ENCODE assay signal across 1 cellular context in the genomic region with DNA sequence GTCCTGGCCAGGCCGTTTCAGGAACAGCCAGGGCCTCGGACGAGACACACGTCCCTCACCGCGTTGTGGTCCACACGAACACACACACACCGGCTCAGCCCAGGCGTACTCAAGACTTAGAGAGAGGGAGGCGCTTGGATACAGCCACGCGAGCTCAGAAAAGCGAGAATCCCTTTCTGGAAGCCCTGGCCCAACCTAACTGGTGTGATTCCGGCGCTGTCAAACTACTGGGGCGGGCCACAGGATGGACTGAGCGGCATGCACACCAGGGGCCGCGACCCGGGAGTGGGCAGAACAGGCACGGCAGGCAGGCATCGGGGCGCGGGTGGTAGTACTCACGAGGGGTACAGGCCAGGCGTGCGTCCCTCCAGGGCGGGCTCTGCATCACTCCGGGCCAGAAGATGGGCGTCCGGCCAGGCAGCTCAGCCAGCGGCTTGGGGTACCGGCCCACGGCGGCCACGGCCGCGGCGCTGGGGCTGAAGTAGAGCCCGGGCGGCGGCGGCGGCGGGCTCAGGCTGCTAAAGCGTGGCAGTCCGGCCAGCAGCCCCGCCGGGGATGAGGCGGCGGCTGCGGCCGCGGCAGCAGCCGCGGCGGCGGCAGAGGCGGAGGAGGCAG.
TF ChIP-seq lines count a peak whose summit lies in the region.

No MANE protein-coding gene starts in this region.

TF ChIP-seq in IMR-90, 13 proteins besides CTCF, POLR2A, EP300 and RAD21 (continued from another document):
- TF ChIP-seq, protein P1, sequence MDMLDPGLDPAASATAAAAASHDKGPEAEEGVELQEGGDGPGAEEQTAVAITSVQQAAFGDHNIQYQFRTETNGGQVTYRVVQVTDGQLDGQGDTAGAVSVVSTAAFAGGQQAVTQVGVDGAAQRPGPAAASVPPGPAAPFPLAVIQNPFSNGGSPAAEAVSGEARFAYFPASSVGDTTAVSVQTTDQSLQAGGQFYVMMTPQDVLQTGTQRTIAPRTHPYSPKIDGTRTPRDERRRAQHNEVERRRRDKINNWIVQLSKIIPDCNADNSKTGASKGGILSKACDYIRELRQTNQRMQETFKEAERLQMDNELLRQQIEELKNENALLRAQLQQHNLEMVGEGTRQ (IDR thresholded peaks at IDR 0.05; ENCODE audit: low read depth, low read length), result no peak
- no peak for TF ChIP-seq CEBPB (IDR thresholded peaks at IDR 0.05; ENCODE audit: low read depth, low read length)
- no peak for TF ChIP-seq BHLHE40 (IDR thresholded peaks at IDR 0.05; ENCODE audit: low read depth, low read length)
- no peak for TF ChIP-seq FOS (IDR thresholded peaks at IDR 0.05; ENCODE audit: low read depth, low read length)
- no peak for TF ChIP-seq SMC3 (IDR thresholded peaks at IDR 0.05; ENCODE audit: low read depth, low read length)
- no peak for TF ChIP-seq RFX5 (IDR thresholded peaks at IDR 0.05; ENCODE audit: low read depth, low read length)
- TF ChIP-seq CHD1 (IDR thresholded peaks at IDR 0.05; ENCODE audit: low read depth, low read length), result no peak
- TF ChIP-seq MXI1 (IDR thresholded peaks at IDR 0.05; ENCODE audit: borderline replicate concordance, low read depth, low read length), result no peak
- no peak for TF ChIP-seq RCOR1 (IDR thresholded peaks at IDR 0.05; ENCODE audit: insufficient replicate concordance, low read length)
